ENCODE assay signal across 24 cellular contexts in genomic region chr3:45739944-45740343, GRCh38. TPM values are rescaled to one million over a fixed set of nuclear protein-coding genes. Genes with fewer than 3 reads are reported as not detected.
DNase-seq lines count a peak whose midpoint lies in the region; ATAC-seq and TF ChIP-seq lines count a peak whose summit lies in the region.
"Had no signal": no experiment of that assay in that cellular context is flagged by ENCODE, and none has a peak within 500 bp of the region (broad histone marks: within the 10 kb centered on the region; RNA-seq: fewer than 3 reads in every experiment).

No MANE protein-coding gene starts in this region.

- H3K4me1 ChIP-seq in GM23338 (ENCODE audit: insufficient read depth) = peaks cover 45% of the 10 kb centered on the region
- H3K4me1 ChIP-seq in mesendoderm (ENCODE audit: control insufficient read depth, low read depth, low read length) = peaks cover 2% of the 10 kb centered on the region
- H3K4me1 ChIP-seq: foreskin keratinocyte, sigmoid colon, stomach, tibial artery had no signal

- no peak for DNase-seq in CD4-positive, alpha-beta T cell
- DNase-seq in GM23338 (ENCODE audit: low spot score) = peak; percentile 32
- DNase-seq in mesendoderm = peak; percentile 27
- DNase-seq in hippocampal formation (lab: John Stamatoyannopoulos, UW) = no peak
- DNase-seq in RWPE1 (ENCODE audit: low spot score) = no peak
- DNase-seq in Right ventricle myocardium superior = no peak
- DNase-seq: DMS 273 treated with DMSO at 0.1 percent for 48 hours; effector CD4-positive, alpha-beta T cell; foreskin keratinocyte; islet precursor cell; KG1; NCI-H146; NCI-H510A treated with DMSO at 0.1 percent for 48 hours; sigmoid colon; stomach; tibial artery had no signal

- no peaks in the 10 kb centered on the region for H3K9me2 ChIP-seq in GM23338 (ENCODE audit: insufficient read depth)

- no peak overlapping the region for H2AFZ ChIP-seq in GM23338
- H2AFZ ChIP-seq: hepatocyte had no signal

- H3K56ac ChIP-seq in mesendoderm (ENCODE audit: low read length) = no peak overlapping the region

- no peak overlapping the region for H2BK120ac ChIP-seq in mesendoderm (ENCODE audit: low read depth, low read length)

- ATAC-seq in CD4-positive, alpha-beta T cell (ENCODE audit: poor library complexity) = no peak
- ATAC-seq in GM23338 (peak; percentile 56), Right ventricle myocardium superior (ENCODE audit: poor library complexity) (no peak)
- ATAC-seq in activated T-helper 17 cell treated with anti-CD3 and anti-CD28 coated beads, Interleukin-2, amount 50 U/mL, for 72 hours (replicated peaks) = no peak
- ATAC-seq: foreskin keratinocyte, HCT116, Panc1 had no signal

- H3K27me3 ChIP-seq in CD4-positive, alpha-beta T cell (ENCODE audit: control insufficient read depth, insufficient read depth, low read length) = no peaks in the 10 kb centered on the region
- H3K27me3 ChIP-seq in GM23338 (ENCODE audit: insufficient read depth) (no peaks in the 10 kb centered on the region), mesendoderm (ENCODE audit: insufficient read depth, low read length, poor library complexity) (no peaks in the 10 kb centered on the region)
- H3K27me3 ChIP-seq: foreskin keratinocyte, hepatocyte, sigmoid colon, stomach, tibial artery had no signal

- H2AK5ac ChIP-seq in mesendoderm (ENCODE audit: low read length) = no peak overlapping the region

- no peak overlapping the region for H4K8ac ChIP-seq in mesendoderm (ENCODE audit: low read depth, low read length)

- H4K5ac ChIP-seq in mesendoderm (ENCODE audit: low read length) = no peak overlapping the region

- H3K9me3 Mint-ChIP-seq in CD4-positive, alpha-beta T cell = no peaks in the 10 kb centered on the region
- no peaks in the 10 kb centered on the region for H3K9me3 Mint-ChIP-seq in GM23338
- no peaks in the 10 kb centered on the region for H3K9me3 Mint-ChIP-seq in activated T-helper 17 cell treated with anti-CD3 and anti-CD28 coated beads, Interleukin-2, amount 50 U/mL, for 72 hours
- H3K9me3 Mint-ChIP-seq: activated T-helper 2 cell treated with anti-CD3 and anti-CD28 coated beads, Interferon-gamma antibody, Interleukin-2, Interleukin-4, amounts not matched to agents 10 μg/mL and 5 μg/mL and 100 μg/mL, durations not matched to agents 14 hours and 24 hours and 36 hours; brain; CD14-positive monocyte had no signal

- H3K4me3 ChIP-seq in GM23338 = no peak overlapping the region
- no peak overlapping the region for H3K4me3 ChIP-seq in mesendoderm (ENCODE audit: low read length)
- H3K4me3 ChIP-seq: hepatocyte, sigmoid colon, stomach, tibial artery had no signal

- H3K18ac ChIP-seq in mesendoderm (ENCODE audit: low read length) = no peak overlapping the region

- peak overlapping the region; percentile 45 for H3K27ac Mint-ChIP-seq in CD4-positive, alpha-beta T cell
- H3K27ac Mint-ChIP-seq in GM23338 = peak overlapping the region; percentile 84
- H3K27ac Mint-ChIP-seq in activated T-helper 17 cell treated with anti-CD3 and anti-CD28 coated beads, Interleukin-2, amount 50 U/mL, for 72 hours = peak overlapping the region; percentile 14
- H3K27ac Mint-ChIP-seq: activated T-helper 2 cell treated with anti-CD3 and anti-CD28 coated beads, Interferon-gamma antibody, Interleukin-2, Interleukin-4, amounts not matched to agents 10 μg/mL and 5 μg/mL and 100 μg/mL, durations not matched to agents 14 hours and 24 hours and 36 hours; CD14-positive monocyte; progenitor cell of endocrine pancreas had no signal

- H3K9ac ChIP-seq in mesendoderm (ENCODE audit: low read length) = no peak overlapping the region

- no CpG with 5 or more reads among the region's 2 CpGs for WGBS in mesendoderm (ENCODE audit: extremely low coverage, insufficient coverage, low lambda C conversion rate)

- peaks cover 1% of the 10 kb centered on the region for H3K79me1 ChIP-seq in mesendoderm (ENCODE audit: low read length)

- POLR2A ChIA-PET in CD4-positive, alpha-beta T cell (lab: Charles Lee) = no interaction called here
- POLR2A ChIA-PET in RWPE1 (lab: Yijun Ruan, JAX; ENCODE audit: low non-redundant PET) = no interaction called here

- H3K27me3 Mint-ChIP-seq in CD4-positive, alpha-beta T cell = no peaks in the 10 kb centered on the region
- H3K27me3 Mint-ChIP-seq in GM23338 (ENCODE audit: insufficient read depth, low read depth, poor library complexity) = peaks cover 10% of the 10 kb centered on the region
- H3K27me3 Mint-ChIP-seq in activated T-helper 17 cell treated with anti-CD3 and anti-CD28 coated beads, Interleukin-2, amount 50 U/mL, for 72 hours = no peaks in the 10 kb centered on the region
- H3K27me3 Mint-ChIP-seq: brain, progenitor cell of endocrine pancreas had no signal

- CTCF ChIA-PET in CD4-positive, alpha-beta T cell (lab: Charles Lee) = no interaction called here
- CTCF ChIA-PET in RWPE1 (lab: Yijun Ruan, JAX) = no interaction called here

- H3K36me3 Mint-ChIP-seq in CD4-positive, alpha-beta T cell (ENCODE audit: low read depth) = peaks cover 90% of the 10 kb centered on the region
- peaks cover 78% of the 10 kb centered on the region for H3K36me3 Mint-ChIP-seq in GM23338 (ENCODE audit: low read depth)
- H3K36me3 Mint-ChIP-seq in activated T-helper 17 cell treated with anti-CD3 and anti-CD28 coated beads, Interleukin-2, amount 50 U/mL, for 72 hours (ENCODE audit: low read depth) = peaks cover 93% of the 10 kb centered on the region

- H3K4me2 ChIP-seq in GM23338 (peak overlapping the region; percentile 25), mesendoderm (ENCODE audit: low read length) (no peak overlapping the region)
- H3K4me2 ChIP-seq: hepatocyte had no signal

- no peak overlapping the region for H3K4me3 Mint-ChIP-seq in CD4-positive, alpha-beta T cell
- peak overlapping the region; percentile 17 for H3K4me3 Mint-ChIP-seq in GM23338
- no peak overlapping the region for H3K4me3 Mint-ChIP-seq in activated T-helper 17 cell treated with anti-CD3 and anti-CD28 coated beads, Interleukin-2, amount 50 U/mL, for 72 hours
- H3K4me3 Mint-ChIP-seq: brain, CD14-positive monocyte had no signal

- H3K4ac ChIP-seq in mesendoderm (ENCODE audit: low read depth, low read length) = no peak overlapping the region

- H3K79me2 ChIP-seq in GM23338 (replicated peaks; ENCODE audit: insufficient read depth) = 0 out of 2 replicates have a peak, but pooled peaks cover 4% of the 10 kb centered on the region
- H3K79me2 ChIP-seq in mesendoderm (ENCODE audit: control insufficient read depth, insufficient read depth, low read length) = no peaks in the 10 kb centered on the region
- H3K79me2 ChIP-seq: hepatocyte had no signal

- peaks cover 52% of the 10 kb centered on the region for H3K36me3 ChIP-seq in GM23338 (ENCODE audit: insufficient read depth)
- peaks cover 9% of the 10 kb centered on the region for H3K36me3 ChIP-seq in mesendoderm (ENCODE audit: control insufficient read depth, insufficient read depth, low read length)

- intact Hi-C loops in CD4-positive, alpha-beta T cell (cut with DNase I, micrococcal nuclease) = no loop called here
- intact Hi-C loops in Right ventricle myocardium superior (cut with DNase I) = no loop called here

- TF ChIP-seq CTCF in CD4-positive, alpha-beta T cell (IDR thresholded peaks at IDR 0.05) = no peak
- TF ChIP-seq CTCF in GM23338 (conservative IDR thresholded peaks at IDR 0.05; ENCODE audit: low read depth in 2 of 2) (no peak), RWPE1 (conservative IDR thresholded peaks at IDR 0.05; ENCODE audit: low read depth) (no peak)

- H3K9me3 ChIP-seq in CD4-positive, alpha-beta T cell (ENCODE audit: control insufficient read depth, low read length) = no peaks in the 10 kb centered on the region
- H3K9me3 ChIP-seq: sigmoid colon, stomach, tibial artery had no signal

- no peak overlapping the region for H2BK15ac ChIP-seq in mesendoderm (replicated peaks; ENCODE audit: low read depth)

- no peak overlapping the region for H3K23ac ChIP-seq in mesendoderm (ENCODE audit: low read length)

- H2BK5ac ChIP-seq in mesendoderm (ENCODE audit: low read length) = no peak overlapping the region

- H3F3A ChIP-seq in GM23338 (replicated peaks; ENCODE audit: low read depth) = no peaks in the 10 kb centered on the region

- no peaks in the 10 kb centered on the region; the same call in 1 of the 2 replicates for H4K20me1 ChIP-seq in GM23338 (replicated peaks; ENCODE audit: insufficient read depth)

- peaks cover 33% of the 10 kb centered on the region for H3K4me1 Mint-ChIP-seq in CD4-positive, alpha-beta T cell (ENCODE audit: low read depth)
- peaks cover 51% of the 10 kb centered on the region for H3K4me1 Mint-ChIP-seq in GM23338
- peaks cover 28% of the 10 kb centered on the region for H3K4me1 Mint-ChIP-seq in activated T-helper 17 cell treated with anti-CD3 and anti-CD28 coated beads, Interleukin-2, amount 50 U/mL, for 72 hours
- H3K4me1 Mint-ChIP-seq: brain had no signal

- H3K27ac ChIP-seq in CD4-positive, alpha-beta T cell (ENCODE audit: low read depth, low read length) = no peak overlapping the region
- H3K27ac ChIP-seq in GM23338 (ENCODE audit: low read depth) (peak overlapping the region; percentile 57), mesendoderm (ENCODE audit: low read depth, low read length) (no peak overlapping the region), RWPE1 (no peak overlapping the region)
- H3K27ac ChIP-seq: foreskin keratinocyte, hepatocyte, sigmoid colon, stomach, tibial artery had no signal

TF ChIP-seq in GM23338, 12 proteins besides CTCF, POLR2A, EP300 and RAD21 (continues in another document):
- TF ChIP-seq EZH2phosphoT487 (IDR thresholded peaks at IDR 0.05; ENCODE audit: unreplicated experiment) = no peak

RNA-seq across cellular contexts. Expression of gene SACM1L, which starts 50.7 kb away (rescaled TPM):
- 10 to 100 TPM; 41.9 to 44.3 TPM for total RNA-seq in CD4-positive, alpha-beta T cell
- total RNA-seq in GM23338 (2014; rRNA removed; shearing (Covaris generic)) = 97.2 and 97.8 TPM in 2 replicates
- 43.2 and 43.5 TPM in 2 replicates for polyA plus RNA-seq in GM23338 (2016; fragmentation: Nextera tagmentation; extraction: Ambion mirVana)
- 10 to 100 TPM; 49.2 to 57.4 TPM for total RNA-seq in activated T-helper 17 cell treated with anti-CD3 and anti-CD28 coated beads, Interleukin-2, amount 50 U/mL, for 72 hours
- 32.1 TPM for polyA plus RNA-seq in mesendoderm (2013, experiment 1 of 2)
- polyA plus RNA-seq in mesendoderm (2013, experiment 2 of 2) = 32.5 TPM
- total RNA-seq in Right ventricle myocardium superior = 27.5 TPM

RNA-seq across cellular contexts. Expression of gene SLC6A20, which starts 56.4 kb away (rescaled TPM):
- total RNA-seq in CD4-positive, alpha-beta T cell = not detected
- total RNA-seq in GM23338 (2014; rRNA removed; shearing (Covaris generic)) = 0.14 TPM in 1 of 2 replicates, not detected in the other
- 0.05 TPM in 1 of 2 replicates, not detected in the other for polyA plus RNA-seq in GM23338 (2016; fragmentation: Nextera tagmentation; extraction: Ambion mirVana)
- not detected for total RNA-seq in activated T-helper 17 cell treated with anti-CD3 and anti-CD28 coated beads, Interleukin-2, amount 50 U/mL, for 72 hours
- polyA plus RNA-seq in mesendoderm (2013, experiment 1 of 2) = 0.03 TPM
- 0.03 TPM for polyA plus RNA-seq in mesendoderm (2013, experiment 2 of 2)
- not detected for total RNA-seq in Right ventricle myocardium superior
- total RNA-seq: activated T-helper 2 cell treated with anti-CD3 and anti-CD28 coated beads, Interferon-gamma antibody, Interleukin-2, Interleukin-4, amounts not matched to agents 10 μg/mL and 5 μg/mL and 100 μg/mL, durations not matched to agents 14 hours and 24 hours and 36 hours; progenitor cell of endocrine pancreas had no signal
- polyA plus RNA-seq: CD14-positive monocyte had no signal

Comparison
In these comparisons a context has a peak if more than half of its experiments do, and no peak if none do; other contexts are left out.
1. DNase-seq: peak in GM23338 (single experiment) and mesendoderm (single experiment); none in CD4-positive, alpha-beta T cell (0 of 10), hippocampal formation (0 of 2), RWPE1 (single experiment) and Right ventricle myocardium superior (single experiment).
2. H3K27ac Mint-ChIP-seq: peak in every context shown above with its lines; median percentile 84 in GM23338; 45 in CD4-positive, alpha-beta T cell; 14 in activated T-helper 17 cell treated with anti-CD3 and anti-CD28 coated beads, Interleukin-2, amount 50 U/mL, for 72 hours.